ENCODE assay signal across 25 cellular contexts in genomic region chr15:41914406-41914805, GRCh38. TPM values are rescaled to one million over a fixed set of nuclear protein-coding genes. Genes with fewer than 3 reads are reported as not detected.
DNase-seq lines count a peak whose midpoint lies in the region; ATAC-seq lines count a peak whose summit lies in the region.
"Had no signal": no experiment of that assay in that cellular context is flagged by ENCODE, and none has a peak within 500 bp of the region (broad histone marks: within the 10 kb centered on the region; RNA-seq: fewer than 3 reads in every experiment).

No MANE protein-coding gene starts in this region.

- peaks cover 20% of the 10 kb centered on the region for H3K4me1 Mint-ChIP-seq in stimulated activated memory B cell treated with anti-CD40 and anti-IgM and Interleukin-4, amounts not matched to agents 10 μg/mL and 1 μg/mL and 100 μg/mL, for 72 hours
- H3K4me1 Mint-ChIP-seq in activated T-helper 2 cell treated with anti-CD3 and anti-CD28 coated beads, Interferon-gamma antibody, Interleukin-2, Interleukin-4, amounts not matched to agents 10 μg/mL and 5 μg/mL and 100 μg/mL, durations not matched to agents 14 hours and 24 hours and 36 hours (ENCODE audit: low read depth), result peaks cover 20% of the 10 kb centered on the region
- H3K4me1 Mint-ChIP-seq: mesothelial cell of epicardium had no signal

- intact Hi-C loops in activated T-helper 2 cell treated with anti-CD3 and anti-CD28 coated beads, Interferon-gamma antibody, Interleukin-2, Interleukin-4, amounts not matched to agents 10 μg/mL and 5 μg/mL and 100 μg/mL, durations not matched to agents 14 hours and 24 hours and 36 hours (cut with micrococcal nuclease), result no loop called here

- H3K27ac Mint-ChIP-seq in stimulated activated memory B cell treated with anti-CD40 and anti-IgM and Interleukin-4, amounts not matched to agents 10 μg/mL and 1 μg/mL and 100 μg/mL, for 72 hours, result peak overlapping the region; percentile 79
- H3K27ac Mint-ChIP-seq in activated T-helper 2 cell treated with anti-CD3 and anti-CD28 coated beads, Interferon-gamma antibody, Interleukin-2, Interleukin-4, amounts not matched to agents 10 μg/mL and 5 μg/mL and 100 μg/mL, durations not matched to agents 14 hours and 24 hours and 36 hours, result no peak overlapping the region
- H3K27ac Mint-ChIP-seq: activated CD4-positive, alpha-beta T cell treated with anti-CD3 and anti-CD28 coated beads for 36 hours; activated CD8-positive, alpha-beta T cell treated with anti-CD3 and anti-CD28 coated beads, Interleukin-2, amount 10 ng/mL, durations not matched to agents 7 days and 5 days; activated naive CD8-positive, alpha-beta T cell treated with anti-CD3 and anti-CD28 coated beads, Interleukin-2, amount 10 ng/mL, durations not matched to agents 7 days and 5 days; mesothelial cell of epicardium; stimulated activated naive CD8-positive, alpha-beta T cell treated with anti-CD3 and anti-CD28 coated beads, Interleukin-15, Interleukin-2, amounts not matched to agents 100 ng/mL and 50 ng/mL, for 24 hours; T-helper 2 cell treated with Interferon-gamma antibody and Interleukin-4, amounts not matched to agents 5 μg/mL and 100 μg/mL, for 36 hours had no signal

- DNase-seq in RPMI7951 (ENCODE audit: low read depth) (peak; percentile 51), foreskin melanocyte (peak; percentile 85), medulla oblongata (ENCODE audit: extremely low spot score) (peak; percentile 47), NAMALWA (ENCODE audit: low spot score) (no peak)
- no peak for DNase-seq in activated T-helper 2 cell treated with anti-CD3 and anti-CD28 coated beads, Interferon-gamma antibody, Interleukin-2, Interleukin-4, amounts not matched to agents 10 μg/mL and 5 μg/mL and 100 μg/mL, durations not matched to agents 14 hours and 24 hours and 36 hours (ENCODE audit: low spot score)
- DNase-seq: ACHN; activated CD4-positive, alpha-beta T cell treated with anti-CD3 and anti-CD28 coated beads for 36 hours; activated CD8-positive, alpha-beta T cell treated with anti-CD3 and anti-CD28 coated beads, Interleukin-2, amount 10 ng/mL, durations not matched to agents 7 days and 5 days; activated effector memory CD4-positive, alpha-beta T cell treated with anti-CD3 and anti-CD28 coated beads, Interleukin-2, amount 50 U/mL, for 16 hours; activated naive CD8-positive, alpha-beta T cell treated with anti-CD3 and anti-CD28 coated beads, Interleukin-2, amount 10 ng/mL, durations not matched to agents 7 days and 5 days; BE2C; DMS53; MV-4-11; NCI-H146; NCI-H524; PC-3; SHP77 had no signal

- no peak overlapping the region for H3K4me3 Mint-ChIP-seq in stimulated activated memory B cell treated with anti-CD40 and anti-IgM and Interleukin-4, amounts not matched to agents 10 μg/mL and 1 μg/mL and 100 μg/mL, for 72 hours
- no peak overlapping the region for H3K4me3 Mint-ChIP-seq in activated T-helper 2 cell treated with anti-CD3 and anti-CD28 coated beads, Interferon-gamma antibody, Interleukin-2, Interleukin-4, amounts not matched to agents 10 μg/mL and 5 μg/mL and 100 μg/mL, durations not matched to agents 14 hours and 24 hours and 36 hours (ENCODE audit: low read depth)
- H3K4me3 Mint-ChIP-seq: activated CD4-positive, alpha-beta T cell treated with anti-CD3 and anti-CD28 coated beads for 36 hours; activated CD8-positive, alpha-beta T cell treated with anti-CD3 and anti-CD28 coated beads, Interleukin-2, amount 10 ng/mL, durations not matched to agents 7 days and 5 days; activated naive CD8-positive, alpha-beta T cell treated with anti-CD3 and anti-CD28 coated beads, Interleukin-2, amount 10 ng/mL, durations not matched to agents 7 days and 5 days; mesothelial cell of epicardium; stimulated activated naive CD8-positive, alpha-beta T cell treated with anti-CD3 and anti-CD28 coated beads, Interleukin-15, Interleukin-2, amounts not matched to agents 100 ng/mL and 50 ng/mL, for 24 hours; T-helper 2 cell treated with Interferon-gamma antibody and Interleukin-4, amounts not matched to agents 5 μg/mL and 100 μg/mL, for 36 hours had no signal

- peaks cover 60% of the 10 kb centered on the region for H3K36me3 Mint-ChIP-seq in stimulated activated memory B cell treated with anti-CD40 and anti-IgM and Interleukin-4, amounts not matched to agents 10 μg/mL and 1 μg/mL and 100 μg/mL, for 72 hours
- H3K36me3 Mint-ChIP-seq in activated T-helper 2 cell treated with anti-CD3 and anti-CD28 coated beads, Interferon-gamma antibody, Interleukin-2, Interleukin-4, amounts not matched to agents 10 μg/mL and 5 μg/mL and 100 μg/mL, durations not matched to agents 14 hours and 24 hours and 36 hours (ENCODE audit: low read depth), result peaks cover 19% of the 10 kb centered on the region

- no peak for ATAC-seq in stimulated activated memory B cell treated with anti-CD40 and anti-IgM and Interleukin-4, amounts not matched to agents 10 μg/mL and 1 μg/mL and 100 μg/mL, for 72 hours
- ATAC-seq in HG02870 (IDR thresholded peaks at IDR 0.05; ENCODE audit: unreplicated experiment), result no peak
- ATAC-seq: activated CD4-positive, alpha-beta T cell treated with anti-CD3 and anti-CD28 coated beads for 36 hours; activated CD8-positive, alpha-beta T cell treated with anti-CD3 and anti-CD28 coated beads, Interleukin-2, amount 10 ng/mL, durations not matched to agents 7 days and 5 days; pancreas; PC-3; sciatic nerve had no signal

- no peaks in the 10 kb centered on the region for H3K27me3 Mint-ChIP-seq in stimulated activated memory B cell treated with anti-CD40 and anti-IgM and Interleukin-4, amounts not matched to agents 10 μg/mL and 1 μg/mL and 100 μg/mL, for 72 hours
- no peaks in the 10 kb centered on the region for H3K27me3 Mint-ChIP-seq in activated T-helper 2 cell treated with anti-CD3 and anti-CD28 coated beads, Interferon-gamma antibody, Interleukin-2, Interleukin-4, amounts not matched to agents 10 μg/mL and 5 μg/mL and 100 μg/mL, durations not matched to agents 14 hours and 24 hours and 36 hours (ENCODE audit: low read depth)
- H3K27me3 Mint-ChIP-seq: activated CD4-positive, alpha-beta T cell treated with anti-CD3 and anti-CD28 coated beads for 36 hours; activated naive CD8-positive, alpha-beta T cell treated with anti-CD3 and anti-CD28 coated beads, Interleukin-2, amount 10 ng/mL, durations not matched to agents 7 days and 5 days; stimulated activated naive CD8-positive, alpha-beta T cell treated with anti-CD3 and anti-CD28 coated beads, Interleukin-15, Interleukin-2, amounts not matched to agents 100 ng/mL and 50 ng/mL, for 24 hours had no signal

- H3K9me3 Mint-ChIP-seq in stimulated activated memory B cell treated with anti-CD40 and anti-IgM and Interleukin-4, amounts not matched to agents 10 μg/mL and 1 μg/mL and 100 μg/mL, for 72 hours, result no peaks in the 10 kb centered on the region
- H3K9me3 Mint-ChIP-seq in activated T-helper 2 cell treated with anti-CD3 and anti-CD28 coated beads, Interferon-gamma antibody, Interleukin-2, Interleukin-4, amounts not matched to agents 10 μg/mL and 5 μg/mL and 100 μg/mL, durations not matched to agents 14 hours and 24 hours and 36 hours, result no peaks in the 10 kb centered on the region
- H3K9me3 Mint-ChIP-seq: activated naive CD8-positive, alpha-beta T cell treated with anti-CD3 and anti-CD28 coated beads, Interleukin-2, amount 10 ng/mL, durations not matched to agents 7 days and 5 days; mesothelial cell of epicardium; nephron; stimulated activated naive CD8-positive, alpha-beta T cell treated with anti-CD3 and anti-CD28 coated beads, Interleukin-15, Interleukin-2, amounts not matched to agents 100 ng/mL and 50 ng/mL, for 24 hours; T-helper 2 cell treated with Interferon-gamma antibody and Interleukin-4, amounts not matched to agents 5 μg/mL and 100 μg/mL, for 36 hours had no signal

RNA-seq across cellular contexts. Expression of gene SPTBN5, which starts 20.6 kb away (rescaled TPM):
- 1.7 and 1.9 TPM in 2 replicates for total RNA-seq in RPMI7951 (2014; rRNA removed; shearing (Covaris generic))
- 0.41 and 0.90 TPM in 2 replicates for total RNA-seq in activated T-helper 2 cell treated with anti-CD3 and anti-CD28 coated beads, Interferon-gamma antibody, Interleukin-2, Interleukin-4, amounts not matched to agents 10 μg/mL and 5 μg/mL and 100 μg/mL, durations not matched to agents 14 hours and 24 hours and 36 hours

RNA-seq across cellular contexts. Expression of gene EHD4, which starts 58.0 kb away (rescaled TPM):
- total RNA-seq in RPMI7951 (2014; rRNA removed; shearing (Covaris generic)), result 35.3 and 43.4 TPM in 2 replicates
- 22.3 and 22.7 TPM in 2 replicates for total RNA-seq in activated T-helper 2 cell treated with anti-CD3 and anti-CD28 coated beads, Interferon-gamma antibody, Interleukin-2, Interleukin-4, amounts not matched to agents 10 μg/mL and 5 μg/mL and 100 μg/mL, durations not matched to agents 14 hours and 24 hours and 36 hours

Comparison
In these comparisons a context has a peak if more than half of its experiments do, and no peak if none do; other contexts are left out.
1. DNase-seq: peak in RPMI7951 (single experiment), foreskin melanocyte (single experiment) and medulla oblongata (single experiment); none in NAMALWA (single experiment) and activated T-helper 2 cell treated with anti-CD3 and anti-CD28 coated beads, Interferon-gamma antibody, Interleukin-2, Interleukin-4, amounts not matched to agents 10 μg/mL and 5 μg/mL and 100 μg/mL, durations not matched to agents 14 hours and 24 hours and 36 hours (single experiment).